Comparison of ENCODE assay signal across 13 cellular contexts in genomic region chr22:15637471-15637870, GRCh38. TPM values are rescaled to one million over a fixed set of nuclear protein-coding genes. Genes with fewer than 3 reads are reported as not detected.
"Had no signal": no experiment of that assay in that cellular context is flagged by ENCODE, and none has a peak within 500 bp of the region (broad histone marks: within the 10 kb centered on the region; RNA-seq: fewer than 3 reads in every experiment).

No MANE protein-coding gene starts in this region.

RNA-seq across cellular contexts. Expression of gene POTEH, which starts 52.4 kb away (rescaled TPM):
- total RNA-seq: activated CD8-positive, alpha-beta T cell treated with anti-CD3 and anti-CD28 coated beads for 36 hours; activated T-cell treated with anti-CD3 and anti-CD28 coated beads, Interleukin-2, amount 50 U/mL, for 4 hours; activated T-helper 17 cell treated with anti-CD3 and anti-CD28 coated beads, Interleukin-2, amount 50 U/mL, for 72 hours; body of pancreas; chondrocyte; dermis blood vessel endothelial cell; esophagus squamous epithelium; fibroblast of lung; fibroblast of villous mesenchyme; T-cell; T-helper 2 cell treated with Interferon-gamma antibody and Interleukin-4, amounts not matched to agents 100 ng/mL and 5 ng/mL, for 36 hours; WTC11 had no signal
- polyA plus RNA-seq: adipose tissue, fibroblast of lung had no signal
